Comparison of ENCODE assay signal across 16 cellular contexts in the genomic region with DNA sequence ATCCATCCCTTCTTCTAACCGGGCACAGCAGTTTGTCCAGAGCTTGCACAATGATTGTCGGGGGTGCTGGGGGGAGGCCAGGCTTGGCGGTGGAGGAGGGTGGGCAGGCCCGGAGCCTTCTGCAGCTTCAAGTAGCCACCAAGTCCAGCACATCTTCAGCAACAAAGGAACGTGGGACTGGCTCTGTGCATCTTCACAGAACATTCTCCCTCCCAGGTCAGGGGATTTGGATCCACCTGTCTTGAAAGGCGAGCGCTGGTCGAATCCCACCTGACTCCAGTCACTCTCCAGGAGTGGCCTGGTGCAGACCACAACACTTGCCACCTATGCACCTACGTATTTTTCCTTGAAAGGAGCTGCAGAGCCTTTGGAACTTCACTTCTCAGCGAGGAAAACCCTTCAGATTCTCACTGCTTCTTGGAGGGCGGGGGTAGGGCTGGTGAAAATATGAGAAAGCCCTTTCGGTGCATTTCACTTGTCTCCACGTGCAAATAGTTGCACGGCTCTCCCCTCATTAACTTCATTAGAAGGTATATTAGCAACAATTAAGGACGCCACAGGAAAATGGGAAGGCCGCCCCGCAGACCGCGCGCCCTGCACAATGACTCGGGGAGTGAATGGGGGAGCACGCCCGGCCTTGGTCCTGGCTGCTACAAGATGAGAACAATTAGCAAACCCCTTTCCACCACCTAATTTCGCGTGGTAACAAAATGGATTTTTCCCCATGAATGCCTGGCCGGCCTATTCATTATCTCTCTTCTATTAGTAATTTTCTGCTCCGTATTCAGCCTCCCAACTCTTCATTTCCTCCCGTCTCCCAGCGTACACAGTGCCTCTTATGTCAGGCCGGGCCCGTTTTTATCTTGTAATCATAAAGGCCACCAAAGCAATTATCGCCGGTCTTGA.
DNase-seq lines count a peak whose midpoint lies in the region; ATAC-seq, FAIRE-seq and TF ChIP-seq lines count a peak whose summit lies in the region.
"Had no signal": no experiment of that assay in that cellular context is flagged by ENCODE, and none has a peak within 500 bp of the region (broad histone marks: within the 10 kb centered on the region; RNA-seq: fewer than 3 reads in every experiment).

No MANE protein-coding gene starts in this region.

- H3K9me3 Mint-ChIP-seq in activated CD8-positive, alpha-beta memory T cell treated with anti-CD3 and anti-CD28 coated beads, Interleukin-2, amount 10 ng/mL, durations not matched to agents 7 days and 5 days (ENCODE audit: low read depth), result no peaks in the 10 kb centered on the region
- H3K9me3 Mint-ChIP-seq in glutamatergic neuron (ENCODE audit: unreplicated experiment), result peaks cover 14% of the 10 kb centered on the region

- H3K9ac ChIP-seq in HUES6 (ENCODE audit: low read length), result no peak overlapping the region
- no peak overlapping the region for H3K9ac ChIP-seq in rectal smooth muscle tissue (ENCODE audit: low read length)
- H3K9ac ChIP-seq in HepG2 (ENCODE audit: insufficient read depth, low read depth, low read length), result no peak overlapping the region

- H3K27ac ChIP-seq in HUES6 (ENCODE audit: low read depth, low read length), result no peak overlapping the region
- no peak overlapping the region for H3K27ac ChIP-seq in rectal smooth muscle tissue (ENCODE audit: low read depth, low read length)
- H3K27ac ChIP-seq in HepG2 (ENCODE audit: extremely low read length, insufficient read depth, low read length), result no peak overlapping the region
- H3K27ac ChIP-seq: tibial nerve had no signal

- 86% methylated on average over 28 of the region's 33 CpGs for WGBS in HepG2 (ENCODE audit: low lambda C conversion rate)

- H3K4me3 Mint-ChIP-seq in activated CD8-positive, alpha-beta memory T cell treated with anti-CD3 and anti-CD28 coated beads, Interleukin-2, amount 10 ng/mL, durations not matched to agents 7 days and 5 days, result no peak overlapping the region
- H3K4me3 Mint-ChIP-seq in glutamatergic neuron (ENCODE audit: unreplicated experiment), result peak overlapping the region; percentile 80

- POLR2A ChIA-PET in HepG2 (lab: Yijun Ruan, JAX), result no interaction called here

- no peaks in the 10 kb centered on the region for H3K79me2 ChIP-seq in HepG2 (ENCODE audit: insufficient read depth, low read length)

- no peak for DNase-seq in activated CD8-positive, alpha-beta memory T cell treated with anti-CD3 and anti-CD28 coated beads, Interleukin-2, amount 10 ng/mL, durations not matched to agents 7 days and 5 days
- no peak for DNase-seq in activated CD8-positive, alpha-beta memory T cell treated with anti-CD3 and anti-CD28 coated beads, Interleukin-2, amount 50 U/mL, for 4 hours
- DNase-seq in glutamatergic neuron, result no peak
- no peak for DNase-seq in HepG2 (ENCODE audit: low spot score)
- no peak for DNase-seq in EL
- DNase-seq: effector memory CD4-positive, alpha-beta T cell; GOT3; NCI-H187; NCI-H526 treated with DMSO at 0.1 percent for 48 hours; T-helper 9 cell had no signal

- H3K36me3 ChIP-seq in HUES6 (ENCODE audit: control insufficient read depth, insufficient read depth, low read length) (no peaks in the 10 kb centered on the region), rectal smooth muscle tissue (ENCODE audit: control insufficient read depth, insufficient read depth, low read length) (no peaks in the 10 kb centered on the region), HepG2 (replicated peaks in 1 of 2; ENCODE audit: control insufficient read depth in 1 of 2, insufficient read depth in 2 of 2, low read length in 2 of 2) (no peaks in the 10 kb centered on the region; a peak in 1 of 5 replicates)

- no peak for TF ChIP-seq POLR2A in HepG2 (IDR thresholded peaks at IDR 0.05; ENCODE audit: insufficient read depth in 1 of 2, low read depth in 2 of 2, low read length in 2 of 2)

- H3K4me2 ChIP-seq in HepG2 (ENCODE audit: low read depth, low read length), result no peak overlapping the region

- H3K9me3 ChIP-seq in HUES6 (ENCODE audit: control insufficient read depth, insufficient read depth, low read depth, low read length) (no peaks in the 10 kb centered on the region), HepG2 (ENCODE audit: low read length) (no peaks in the 10 kb centered on the region)
- H3K9me3 ChIP-seq: tibial nerve had no signal

- H3K4me3 ChIP-seq in HUES6 (ENCODE audit: low read depth, low read length) (peak overlapping the region; percentile 37), rectal smooth muscle tissue (ENCODE audit: low read length) (peak overlapping the region; percentile 13), HepG2 (replicated peaks in 1 of 3; ENCODE audit: insufficient read depth in 1 of 3, low read depth in 2 of 3, low read length in 3 of 3) (no peak overlapping the region)

- in situ Hi-C loops in HepG2 (cut with HindIII; ENCODE audit: extremely low pct_ligation_motif_present, low pct_unique_long_range_greater_than_20kb), result no loop called here

- TF ChIP-seq EP300 in HepG2 (IDR thresholded peaks at IDR 0.05; ENCODE audit: low read depth in 2 of 2, low read length in 2 of 2) (no peak), HepG2 (CRISPR knock-in tag; IDR thresholded peaks at IDR 0.05; ENCODE audit: borderline replicate concordance) (no peak)

- no TSS peak for BruUV-seq in HepG2 (replicated peaks; lab: Mats Ljungman, UMichigan)

- H3K36me3 Mint-ChIP-seq in activated CD8-positive, alpha-beta memory T cell treated with anti-CD3 and anti-CD28 coated beads, Interleukin-2, amount 10 ng/mL, durations not matched to agents 7 days and 5 days, result no peaks in the 10 kb centered on the region
- peaks cover 8% of the 10 kb centered on the region for H3K36me3 Mint-ChIP-seq in glutamatergic neuron (ENCODE audit: unreplicated experiment)

- H3K27me3 ChIP-seq in HUES6 (ENCODE audit: control insufficient read depth, insufficient read depth, low read length) (peaks cover 97% of the 10 kb centered on the region), rectal smooth muscle tissue (ENCODE audit: control insufficient read depth, insufficient read depth, low read length) (peaks cover 18% of the 10 kb centered on the region), HepG2 (ENCODE audit: control insufficient read depth in 1 of 2, insufficient read depth in 2 of 2, low read length in 2 of 2) (peaks cover 1 to 38% of the 10 kb centered on the region in 2 experiments; a peak in 3 of 5 replicates)

- no peak overlapping the region for H2AFZ ChIP-seq in HepG2 (ENCODE audit: low read length)

- intact Hi-C loops in HepG2 (cut with micrococcal nuclease; ENCODE audit: unreplicated experiment), result no loop called here

- H3K27ac Mint-ChIP-seq in activated CD8-positive, alpha-beta memory T cell treated with anti-CD3 and anti-CD28 coated beads, Interleukin-2, amount 10 ng/mL, durations not matched to agents 7 days and 5 days, result peak overlapping the region; percentile 51
- no peak overlapping the region for H3K27ac Mint-ChIP-seq in glutamatergic neuron (ENCODE audit: unreplicated experiment)

- no peak for ATAC-seq in activated CD8-positive, alpha-beta memory T cell treated with anti-CD3 and anti-CD28 coated beads, Interleukin-2, amount 10 ng/mL, durations not matched to agents 7 days and 5 days
- ATAC-seq in HepG2 (no peak), GM18867 (IDR thresholded peaks at IDR 0.05; ENCODE audit: unreplicated experiment) (no peak)

- peaks cover 3% of the 10 kb centered on the region; the same call in 1 of the 2 replicates for H4K20me1 ChIP-seq in HepG2 (ENCODE audit: insufficient read depth, low read length)

- TF ChIP-seq RAD21 in HepG2 (CRISPR knock-in tag; IDR thresholded peaks at IDR 0.05), result no peak

- FAIRE-seq in HepG2 (lab: Jason Lieb, UNC), result no peak
- FAIRE-seq: GM12891, RCC 7860 had no signal

- CTCF ChIA-PET in activated CD8-positive, alpha-beta memory T cell treated with anti-CD3 and anti-CD28 coated beads, Interleukin-2, amount 10 ng/mL, durations not matched to agents 7 days and 5 days (lab: Charles Lee), result no interaction called here
- CTCF ChIA-PET in HepG2 (lab: Yijun Ruan, JAX; ENCODE audit: low intra/inter-chr PET ratio, low total read pairs), result no interaction called here

- H3K4me1 Mint-ChIP-seq in activated CD8-positive, alpha-beta memory T cell treated with anti-CD3 and anti-CD28 coated beads, Interleukin-2, amount 10 ng/mL, durations not matched to agents 7 days and 5 days, result peaks cover 4% of the 10 kb centered on the region
- peaks cover 5% of the 10 kb centered on the region for H3K4me1 Mint-ChIP-seq in glutamatergic neuron (ENCODE audit: low read depth, unreplicated experiment)

- H3K27me3 Mint-ChIP-seq in activated CD8-positive, alpha-beta memory T cell treated with anti-CD3 and anti-CD28 coated beads, Interleukin-2, amount 10 ng/mL, durations not matched to agents 7 days and 5 days, result peaks cover 86% of the 10 kb centered on the region
- H3K27me3 Mint-ChIP-seq in glutamatergic neuron (ENCODE audit: unreplicated experiment), result peaks cover 16% of the 10 kb centered on the region

- H3K4me1 ChIP-seq in HUES6 (ENCODE audit: control insufficient read depth, insufficient read depth, low read length) (peaks cover 14% of the 10 kb centered on the region), rectal smooth muscle tissue (ENCODE audit: control insufficient read depth, insufficient read depth, low read length) (no peaks in the 10 kb centered on the region), HepG2 (ENCODE audit: insufficient read depth, low read length) (peaks cover 17% of the 10 kb centered on the region)

- TF ChIP-seq CTCF in glutamatergic neuron (IDR thresholded peaks at IDR 0.05; ENCODE audit: partially characterized antibody, unreplicated experiment), result no peak
- TF ChIP-seq CTCF in HepG2 (CRISPR knock-in tag; IDR thresholded peaks at IDR 0.05), result no peak

TF ChIP-seq in HepG2, 621 proteins besides CTCF, POLR2A, EP300 and RAD21 (continues in another document):
- TF ChIP-seq NFE2L2 (IDR thresholded peaks at IDR 0.05; ENCODE audit: low read length), result no peak
- no peak for TF ChIP-seq ZFY (CRISPR knock-in tag; IDR thresholded peaks at IDR 0.05)
- TF ChIP-seq, protein P1, sequence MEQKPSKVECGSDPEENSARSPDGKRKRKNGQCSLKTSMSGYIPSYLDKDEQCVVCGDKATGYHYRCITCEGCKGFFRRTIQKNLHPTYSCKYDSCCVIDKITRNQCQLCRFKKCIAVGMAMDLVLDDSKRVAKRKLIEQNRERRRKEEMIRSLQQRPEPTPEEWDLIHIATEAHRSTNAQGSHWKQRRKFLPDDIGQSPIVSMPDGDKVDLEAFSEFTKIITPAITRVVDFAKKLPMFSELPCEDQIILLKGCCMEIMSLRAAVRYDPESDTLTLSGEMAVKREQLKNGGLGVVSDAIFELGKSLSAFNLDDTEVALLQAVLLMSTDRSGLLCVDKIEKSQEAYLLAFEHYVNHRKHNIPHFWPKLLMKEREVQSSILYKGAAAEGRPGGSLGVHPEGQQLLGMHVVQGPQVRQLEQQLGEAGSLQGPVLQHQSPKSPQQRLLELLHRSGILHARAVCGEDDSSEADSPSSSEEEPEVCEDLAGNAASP (CRISPR knock-in tag; IDR thresholded peaks at IDR 0.05; ENCODE audit: borderline replicate concordance), result no peak
- TF ChIP-seq MAZ (IDR thresholded peaks at IDR 0.05; ENCODE audit: borderline replicate concordance, low read depth, low read length), result no peak
- no peak for TF ChIP-seq MAZ (CRISPR knock-in tag; IDR thresholded peaks at IDR 0.05; ENCODE audit: low read depth)

Comparison
In these comparisons a context has a peak if more than half of its experiments do, and no peak if none do; other contexts are left out.
1. H3K4me3 ChIP-seq: peak in HUES6 (single experiment) and rectal smooth muscle tissue (single experiment); none in HepG2 (0 of 3).